ENCODE assay signal across 28 cellular contexts in genomic region chr14:44166611-44167010, GRCh38.
"Had no signal": no experiment of that assay in that cellular context is flagged by ENCODE, and none has a peak within 500 bp of the region (broad histone marks: within the 10 kb centered on the region; RNA-seq: fewer than 3 reads in every experiment).

No MANE protein-coding gene starts in this region.

- H3K9me3 ChIP-seq: colonic mucosa, esophagus muscularis mucosa, esophagus squamous epithelium, gastrocnemius medialis, gastroesophageal sphincter, heart left ventricle had no signal

- H3K27me3 ChIP-seq: colonic mucosa, dorsolateral prefrontal cortex, esophagus muscularis mucosa, esophagus squamous epithelium, foreskin keratinocyte, gastrocnemius medialis, gastroesophageal sphincter, heart left ventricle, heart right ventricle had no signal

- H3K4me3 ChIP-seq: colonic mucosa, coronary artery, dorsolateral prefrontal cortex, esophagus muscularis mucosa, esophagus squamous epithelium, gastrocnemius medialis, gastroesophageal sphincter, heart left ventricle, heart right ventricle had no signal

- DNase-seq: colonic mucosa; cortex of kidney; dermis blood vessel endothelial cell; dorsolateral prefrontal cortex; effector CD4-positive, alpha-beta T cell; effector CD8-positive, alpha-beta T cell; effector memory CD4-positive, alpha-beta T cell; effector memory CD8-positive, alpha-beta T cell; endodermal cell; erythroblast; esophagus squamous epithelium; foreskin fibroblast; foreskin keratinocyte; foreskin melanocyte; gastrocnemius medialis; glutamatergic neuron; head of caudate nucleus; heart left ventricle; heart right ventricle had no signal

- H3K27ac ChIP-seq: colonic mucosa, coronary artery, dorsolateral prefrontal cortex, epithelial cell of prostate, esophagus muscularis mucosa, esophagus squamous epithelium, foreskin keratinocyte, gastrocnemius medialis, gastroesophageal sphincter, heart left ventricle, heart right ventricle had no signal

- H3K4me1 ChIP-seq: colonic mucosa, esophagus muscularis mucosa, esophagus squamous epithelium, foreskin keratinocyte, gastrocnemius medialis, gastroesophageal sphincter, heart left ventricle, heart right ventricle had no signal

- FAIRE-seq: colon, endometrium, endothelial cell of umbilical vein, frontal cortex had no signal

- H3K36me3 ChIP-seq: colonic mucosa, esophagus muscularis mucosa, esophagus squamous epithelium, gastrocnemius medialis, gastroesophageal sphincter, heart left ventricle, heart right ventricle had no signal

- ATAC-seq: effector memory CD8-positive, alpha-beta T cell; esophagus mucosa; foreskin keratinocyte; gastrocnemius medialis; gastroesophageal sphincter; heart left ventricle; heart right ventricle had no signal
